In genomic region chr12:92717202-92717601, GRCh38 we compare ENCODE assay signal across 9 cellular contexts. TPM values are rescaled to one million over a fixed set of nuclear protein-coding genes. Genes with fewer than 3 reads are reported as not detected.
DNase-seq lines count a peak whose midpoint lies in the region; ATAC-seq, FAIRE-seq and TF ChIP-seq lines count a peak whose summit lies in the region.
"Had no signal": no experiment of that assay in that cellular context is flagged by ENCODE, and none has a peak within 500 bp of the region (broad histone marks: within the 10 kb centered on the region; RNA-seq: fewer than 3 reads in every experiment).

No MANE protein-coding gene starts in this region.

- no peak overlapping the region for H2AFZ ChIP-seq in Karpas-422 (ENCODE audit: low read length)
- no peak overlapping the region for H2AFZ ChIP-seq in K562 (ENCODE audit: low read depth, low read length)

- H3K4me1 ChIP-seq in Karpas-422 (ENCODE audit: low read length) (no peaks in the 10 kb centered on the region), K562 (replicated peaks in 1 of 2; ENCODE audit: control insufficient read depth in 2 of 2, insufficient read depth in 2 of 2, low read length in 2 of 2) (no peaks in the 10 kb centered on the region; a peak in 1 of 5 replicates), sigmoid colon (no peaks in the 10 kb centered on the region)

- H3K9ac ChIP-seq in Karpas-422 (ENCODE audit: low read length) = no peak overlapping the region
- no peak overlapping the region for H3K9ac ChIP-seq in K562 (ENCODE audit: insufficient read depth in 1 of 2, low read depth in 2 of 2, low read length in 2 of 2)

- peak; percentile 40 to 50 for TF ChIP-seq RAD21 in K562 (CRISPR knock-in tag; conservative IDR thresholded peaks at IDR 0.05 in 1 of 2, IDR thresholded peaks at IDR 0.05 in 1 of 2)

- no peak for DNase-seq in D721Med (ENCODE audit: insufficient read length, low spot score)
- DNase-seq in Karpas-422 = peak; percentile 58
- DNase-seq in K562 (ENCODE audit: extremely low read depth in 1 of 4, low spot score in 3 of 4) = peak in 2 of 4 experiments; percentile 24 to 28
- DNase-seq in lung microvascular endothelial cell (ENCODE audit: low read depth in 2 of 2) = peak; percentile 51 to 82
- DNase-seq in DMS79 (lab: John Stamatoyannopoulos, UW) = no peak
- no peak for DNase-seq in sigmoid colon
- DNase-seq in HEK293T (ENCODE audit: extremely low spot score) = no peak
- DNase-seq: activated naive CD8-positive, alpha-beta T cell treated with anti-CD3 and anti-CD28 coated beads, Interleukin-2, amount 10 ng/mL, durations not matched to agents 7 days and 5 days had no signal

- H3K27ac ChIP-seq in Karpas-422 (ENCODE audit: low read length) (no peak overlapping the region), K562 (ENCODE audit: extremely low read depth, low read depth, low read length) (no peak overlapping the region), sigmoid colon (no peak overlapping the region)

- ATAC-seq in K562 (peak; percentile 47; the same call in 1 of the 3 replicates), GM19467 (IDR thresholded peaks at IDR 0.05; ENCODE audit: unreplicated experiment) (no peak)

- no TSS peak for BruUV-seq in K562 (replicated peaks; lab: Mats Ljungman, UMichigan)

- in situ Hi-C loops in K562 (cut with MboI) = no loop called here

- POLR2A ChIA-PET in K562 (lab: Yijun Ruan, JAX) = no interaction called here
- POLR2A ChIA-PET in HEK293T (lab: Yijun Ruan, JAX) = no interaction called here

- H3K79me2 ChIP-seq in Karpas-422 (ENCODE audit: low read length) = no peaks in the 10 kb centered on the region
- H3K79me2 ChIP-seq in K562 (ENCODE audit: control insufficient read depth, insufficient read depth, low read length) = no peaks in the 10 kb centered on the region

- H3K36me3 ChIP-seq in Karpas-422 (ENCODE audit: insufficient read depth, low read length) (no peaks in the 10 kb centered on the region), K562 (ENCODE audit: control insufficient read depth, insufficient read depth, low read length) (no peaks in the 10 kb centered on the region), sigmoid colon (no peaks in the 10 kb centered on the region)

- H3K9me3 ChIP-seq in Karpas-422 (ENCODE audit: low read length) (no peaks in the 10 kb centered on the region), K562 (replicated peaks; ENCODE audit: control insufficient read depth, insufficient read depth, low read depth, low read length) (no peaks in the 10 kb centered on the region), sigmoid colon (peaks cover 0 to 5% (median 0%) of the 10 kb centered on the region in 4 donors)

- 0% methylated on average over 2 of the region's 2 CpGs for WGBS in K562 (ENCODE audit: insufficient coverage, low coverage, missing lambda C conversion rate)
- WGBS in sigmoid colon, 2 donors = 60 to 80% methylated on average over 2 of the region's 2 CpGs

- H4K20me1 ChIP-seq in Karpas-422 (ENCODE audit: insufficient read depth, low read depth, low read length) (no peaks in the 10 kb centered on the region), K562 (replicated peaks; ENCODE audit: control insufficient read depth, insufficient read depth, low read length) (no peaks in the 10 kb centered on the region)

- no peaks in the 10 kb centered on the region for H3K9me1 ChIP-seq in K562 (ENCODE audit: control insufficient read depth, insufficient read depth, low read length)

- intact Hi-C loops in K562 (cut with micrococcal nuclease) (no loop called here), sigmoid colon (cut with DNase I) (no loop called here)

- H3K4me3 ChIP-seq in Karpas-422 (ENCODE audit: low read length) (no peak overlapping the region), K562 (no peak overlapping the region), sigmoid colon (no peak overlapping the region)

- no peak for TF ChIP-seq POLR2A in K562 (conservative IDR thresholded peaks at IDR 0.05)
- no peak for TF ChIP-seq POLR2A in sigmoid colon (IDR thresholded peaks at IDR 0.05)

- no peak overlapping the region for H3K4me2 ChIP-seq in Karpas-422 (ENCODE audit: low read depth, low read length, poor library complexity, severe bottlenecking)
- no peak overlapping the region for H3K4me2 ChIP-seq in K562 (ENCODE audit: insufficient read depth, low read length)

- TF ChIP-seq CTCF in D721Med (IDR thresholded peaks at IDR 0.05; ENCODE audit: insufficient read depth, missing control alignments) (peak; percentile 38), K562 (IDR thresholded peaks at IDR 0.05 in 2 of 3, conservative IDR thresholded peaks at IDR 0.05 in 1 of 3; ENCODE audit: insufficient read depth in 2 of 3, low read depth in 1 of 3, low read length in 3 of 3) (peak; percentile 44 to 56 (median 47); a peak in 5 of 6 replicates), sigmoid colon (IDR thresholded peaks at IDR 0.05) (no peak)

- CTCF ChIA-PET in K562 (lab: Yijun Ruan, JAX; ENCODE audit: low intra/inter-chr PET ratio) (interaction anchor here (0.6 kb wide), 2 partner anchors 1388 to 1417 kb away, joined by 4 read pairs; no protein-coding TSS in a partner anchor), HEK293T (lab: Yijun Ruan, JAX) (interaction anchor here (0.6 to 1.6 kb wide), 4 partner anchors 9 to 1384 kb away, joined by 3 to 4 read pairs (median 3); no protein-coding TSS in a partner anchor)

- H3K27me3 ChIP-seq in Karpas-422 (ENCODE audit: low read length) = no peaks in the 10 kb centered on the region
- peaks cover 6 to 10% of the 10 kb centered on the region in 2 experiments; a peak in 3 of 5 replicates for H3K27me3 ChIP-seq in K562 (ENCODE audit: control insufficient read depth in 2 of 2, insufficient read depth in 2 of 2, low read length in 2 of 2)
- H3K27me3 ChIP-seq in sigmoid colon = no peaks in the 10 kb centered on the region

- TF ChIP-seq EP300 in K562 (IDR thresholded peaks at IDR 0.05; ENCODE audit: low read length) (no peak), sigmoid colon (IDR thresholded peaks at IDR 0.05) (no peak)

- FAIRE-seq in D721Med (lab: Jason Lieb, UNC) (no peak), K562 (lab: Jason Lieb, UNC) (peak; percentile 48)

- no peaks in the 10 kb centered on the region for H3K9me2 ChIP-seq in Karpas-422 (replicated peaks; ENCODE audit: insufficient read depth, low read length)

TF ChIP-seq in K562, 482 proteins besides CTCF, POLR2A, EP300 and RAD21:
- no peak for TF ChIP-seq C11orf30 (IDR thresholded peaks at IDR 0.05; ENCODE audit: low read depth)
- no peak for TF ChIP-seq ATF4 (CRISPR knock-in tag; IDR thresholded peaks at IDR 0.05)
- TF ChIP-seq ILK (tag; IDR thresholded peaks at IDR 0.05; ENCODE audit: borderline replicate concordance, low read depth) = no peak
- TF ChIP-seq CEBPB (tag; IDR thresholded peaks at IDR 0.05) = peak; percentile 66
- no peak for TF ChIP-seq NFXL1 (CRISPR knock-in tag; IDR thresholded peaks at IDR 0.05)
- no peak for TF ChIP-seq NFE2 (IDR thresholded peaks at IDR 0.05; ENCODE audit: low read depth)
TF ChIP-seq in K562: peak in this region for 1.

TF ChIP-seq in HEK293T, 16 proteins besides CTCF, POLR2A, EP300 and RAD21:
- TF ChIP-seq ELF4 (IDR thresholded peaks at IDR 0.05) = no peak
- TF ChIP-seq NFRKB (IDR thresholded peaks at IDR 0.05) = no peak
- no peak for TF ChIP-seq FOXK2 (IDR thresholded peaks at IDR 0.05)
- TF ChIP-seq LEF1 (IDR thresholded peaks at IDR 0.05; ENCODE audit: borderline replicate concordance) = no peak
- TF ChIP-seq BHLHE40 (IDR thresholded peaks at IDR 0.05; ENCODE audit: borderline replicate concordance) = no peak
- no peak for TF ChIP-seq ZNF384 (IDR thresholded peaks at IDR 0.05)
- no peak for TF ChIP-seq SUZ12 (IDR thresholded peaks at IDR 0.05)
- TF ChIP-seq SP1 (IDR thresholded peaks at IDR 0.05) = no peak
- no peak for TF ChIP-seq FOXA1 (IDR thresholded peaks at IDR 0.05)
- no peak for TF ChIP-seq PKNOX1 (IDR thresholded peaks at IDR 0.05)

RNA-seq across cellular contexts. Expression of gene PLEKHG7, which starts 14.4 kb away (rescaled TPM):
- not detected in 2 replicates for total RNA-seq in Karpas-422 (2014; rRNA removed; shearing (Covaris generic); ENCODE audit: low replicate concordance)
- not detected in 2 replicates for total RNA-seq in K562 (2011; cell fraction: chromatin; rRNA removed; ENCODE audit: low replicate concordance)
- not detected in 2 replicates for total RNA-seq in K562 (2011; cell fraction: nucleolus; rRNA removed)
- not detected in 2 replicates for total RNA-seq in K562 (2011; cell fraction: nucleoplasm; rRNA removed)
- total RNA-seq in K562 (2014; rRNA removed) = not detected in 2 replicates
- not detected in 2 replicates for total RNA-seq in K562 (2014; rRNA removed; fragmentation: Illumina TruSeq; extraction: Trizol)
- not detected in 2 replicates for total RNA-seq in K562 (2015; rRNA removed; fragmentation: Illumina TruSeq; extraction: Trizol)
- not detected in 2 replicates for total RNA-seq in K562 (2021)
- polyA plus RNA-seq in K562 (2011; rRNA removed) = not detected in 2 replicates
- polyA plus RNA-seq in K562 (2011; cell fraction: cytosol; rRNA removed) = not detected in 2 replicates
- polyA plus RNA-seq in K562 (2011; cell fraction: nucleus; rRNA removed) = not detected in 2 replicates
- polyA plus RNA-seq in K562 (2012) = not detected in 2 replicates
- not detected in 2 replicates for polyA plus RNA-seq in K562 (2014; fragmentation: Illumina TruSeq; extraction: Trizol)
- under 1 TPM in 1 of 2 experiments, not detected in 1; 0.03 TPM for polyA plus RNA-seq in K562 (2014; fragmentation: Nextera tagmentation; extraction: Ambion mirVana)
- not detected in 2 replicates for polyA plus RNA-seq in K562 (2014; rRNA removed)
- not detected in 2 replicates for polyA minus RNA-seq in K562 (2011; rRNA and poly(A)+ RNA removed)
- polyA minus RNA-seq in K562 (2011; cell fraction: cytosol; rRNA and poly(A)+ RNA removed) = not detected in 2 replicates
- polyA minus RNA-seq in K562 (2011; cell fraction: nucleus; rRNA and poly(A)+ RNA removed) = not detected in 2 replicates
- total RNA-seq in lung microvascular endothelial cell = not detected in 2 replicates
- under 1 TPM in 1 of 4 donors, not detected in 3; 0.41 TPM for total RNA-seq in sigmoid colon
- under 1 TPM; 0.23 to 0.71 (median 0.60) TPM for polyA plus RNA-seq in sigmoid colon
- total RNA-seq: activated naive CD8-positive, alpha-beta T cell treated with anti-CD3 and anti-CD28 coated beads, Interleukin-2, amount 10 ng/mL, durations not matched to agents 7 days and 5 days had no signal

Comparison
In these comparisons a context has a peak if more than half of its experiments do, and no peak if none do; other contexts are left out.
1. DNase-seq: peak in Karpas-422 (single experiment) and lung microvascular endothelial cell (2 of 2); none in D721Med (single experiment), DMS79 (single experiment), sigmoid colon (single experiment) and HEK293T (single experiment).
2. CTCF ChIP-seq: peak in D721Med (single experiment) and K562 (3 of 3); none in sigmoid colon (0 of 4).